ENCODE assay signal across 8 cellular contexts in genomic region chr19:34712606-34713261, GRCh38. TPM values are rescaled to one million over a fixed set of nuclear protein-coding genes. Genes with fewer than 3 reads are reported as not detected.
A peak's percentile ranks its signal among the peaks of the same experiment; 100 is the strongest.
DNase-seq lines count a peak whose midpoint lies in the region; ATAC-seq and TF ChIP-seq lines count a peak whose summit lies in the region.

No MANE protein-coding gene starts in this region.

- H3K4me1 ChIP-seq in right atrium auricular region: no peaks in the 10 kb centered on the region
- no peaks in the 10 kb centered on the region for H3K4me1 ChIP-seq in gastrocnemius medialis

- ATAC-seq in gastrocnemius medialis (peak; percentile 80 to 89), GM19397 (IDR thresholded peaks at IDR 0.05; ENCODE audit: unreplicated experiment) (no peak), GM21367 (IDR thresholded peaks at IDR 0.05; ENCODE audit: unreplicated experiment) (no peak)

- in situ Hi-C loops in gastrocnemius medialis (cut with MboI; ENCODE audit: low sequenced_read_pairs in 4 of 4): loop anchor here (5.0 to 25.0 kb wide), 6 partner anchors 60 to 218 kb away; no protein-coding TSS in a partner anchor

- H3K27ac ChIP-seq in right atrium auricular region: no peak overlapping the region
- no peak overlapping the region for H3K27ac ChIP-seq in gastrocnemius medialis

- H3K9me3 ChIP-seq in right atrium auricular region (peaks cover 0 to 4% of the 10 kb centered on the region in 2 donors), gastrocnemius medialis (no peaks in the 10 kb centered on the region)

- peak; percentile 71 to 92 for TF ChIP-seq CTCF in right atrium auricular region (IDR thresholded peaks at IDR 0.05)
- TF ChIP-seq CTCF in gastrocnemius medialis (IDR thresholded peaks at IDR 0.05 in 4 of 5, conservative IDR thresholded peaks at IDR 0.05 in 1 of 5): peak; percentile 79 to 88 (median 86)

- DNase-seq in GM04503 (ENCODE audit: low read depth) (peak; percentile 15), NCI-H1048 (lab: John Stamatoyannopoulos, UW) (peak; percentile 49), SHP77 (lab: John Stamatoyannopoulos, UW) (peak; percentile 66 to 81), amniotic epithelial cell (ENCODE audit: low read depth) (peak; percentile 75), right atrium auricular region (ENCODE audit: low spot score) (peak; percentile 64), gastrocnemius medialis (peak; percentile 33 to 50)

- H3K36me3 ChIP-seq in right atrium auricular region (no peaks in the 10 kb centered on the region), gastrocnemius medialis (no peaks in the 10 kb centered on the region)

- no peaks in the 10 kb centered on the region for H3K27me3 ChIP-seq in right atrium auricular region
- H3K27me3 ChIP-seq in gastrocnemius medialis: no peaks in the 10 kb centered on the region

- no peak for TF ChIP-seq POLR2A in gastrocnemius medialis (IDR thresholded peaks at IDR 0.05)

- no peak overlapping the region for H3K4me3 ChIP-seq in right atrium auricular region
- no peak overlapping the region for H3K4me3 ChIP-seq in gastrocnemius medialis

- intact Hi-C loops in gastrocnemius medialis (cut with DNase I; ENCODE audit: low total_unique reads): loop anchor here (1.0 to 2.0 kb wide), 3 partner anchors 73 to 211 kb away; no protein-coding TSS in a partner anchor

RNA-seq across cellular contexts. Expression of gene ZNF181, which starts 21.3 kb away (rescaled TPM):
- total RNA-seq in right atrium auricular region (10 to 100 TPM; 20.1 to 50.1 TPM), gastrocnemius medialis (10 to 100 TPM; 27.3 to 77.9 (median 49.3) TPM)

RNA-seq across cellular contexts. Expression of gene ZNF302, which starts 35.3 kb away (rescaled TPM):
- total RNA-seq in right atrium auricular region: 10 to 100 TPM; 21.7 to 35.8 TPM
- total RNA-seq in gastrocnemius medialis: 10 to 100 TPM; 14.9 to 43.2 (median 28.2) TPM

RNA-seq across cellular contexts. Expression of gene SCGB2B2, which starts 35.8 kb away (rescaled TPM):
- under 1 TPM in 1 of 2 donors, not detected in 1; 0.37 TPM for total RNA-seq in right atrium auricular region
- total RNA-seq in gastrocnemius medialis: 1 to 10 TPM in 1 of 4 donors, under 1 TPM in 2, not detected in 1; 0.20 to 1.1 (median 0.20) TPM

Comparison
In these comparisons a context has a peak if more than half of its experiments do, and no peak if none do; other contexts are left out.
1. DNase-seq: peak in every context shown above with its lines; median percentile 75 in amniotic epithelial cell; 74 in SHP77; 64 in right atrium auricular region; 49 in NCI-H1048; 42 in gastrocnemius medialis; 15 in GM04503.
2. ATAC-seq: peak in gastrocnemius medialis (2 of 2); none in GM19397 (single experiment) and GM21367 (single experiment).